In genomic region chr14:92719421-92719820, GRCh38 we compare ENCODE assay signal across 17 cellular contexts. TPM values are rescaled to one million over a fixed set of nuclear protein-coding genes. Genes with fewer than 3 reads are reported as not detected.
DNase-seq lines count a peak whose midpoint lies in the region; ATAC-seq and TF ChIP-seq lines count a peak whose summit lies in the region.
"Had no signal": no experiment of that assay in that cellular context is flagged by ENCODE, and none has a peak within 500 bp of the region (broad histone marks: within the 10 kb centered on the region; RNA-seq: fewer than 3 reads in every experiment).

No MANE protein-coding gene starts in this region.

- H3K27me3 Mint-ChIP-seq in Caco-2 (ENCODE audit: insufficient read depth, unreplicated experiment): no peaks in the 10 kb centered on the region
- H3K27me3 Mint-ChIP-seq: brain; effector memory CD8-positive, alpha-beta T cell had no signal

- 82% methylated on average over 2 of the region's 2 CpGs for WGBS in suprapubic skin

- no peak for DNase-seq in Caco-2
- DNase-seq in epithelial cell of prostate (ENCODE audit: low read depth, low spot score): no peak
- DNase-seq in left lobe of liver (ENCODE audit: low spot score): no peak
- DNase-seq in suprapubic skin (ENCODE audit: low spot score in 2 of 2): no peak
- DNase-seq in hepatic stellate cell (ENCODE audit: low spot score): no peak
- DNase-seq in head of caudate nucleus: no peak
- no peak for DNase-seq in foreskin melanocyte
- DNase-seq: activated CD8-positive, alpha-beta memory T cell treated with anti-CD3 and anti-CD28 coated beads for 24 hours; activated effector memory CD4-positive, alpha-beta T cell treated with anti-CD3 and anti-CD28 coated beads, Interleukin-2, amount 50 U/mL, for 16 hours; effector memory CD8-positive, alpha-beta T cell; EL; glutamatergic neuron; OCI-M1; SK-N-SH had no signal

- POLR2A ChIA-PET in Caco-2 (lab: Charles Lee): interaction anchor here (0.6 kb wide), 1 partner anchor 29 kb away, joined by 4 read pairs; the partner anchor contains the start of gene LGMN

- ATAC-seq in left lobe of liver: peak; percentile 57
- no peak for ATAC-seq in HG03342 (IDR thresholded peaks at IDR 0.05; ENCODE audit: unreplicated experiment)
- ATAC-seq: effector memory CD8-positive, alpha-beta T cell had no signal

- no TSS peak for BruUV-seq in Caco-2 (replicated peaks; lab: Mats Ljungman, UMichigan)

- peaks cover 15% of the 10 kb centered on the region for H3K4me1 Mint-ChIP-seq in Caco-2 (ENCODE audit: low read depth, unreplicated experiment)

- peak overlapping the region; percentile 42 for H3K27ac Mint-ChIP-seq in Caco-2 (ENCODE audit: unreplicated experiment)
- H3K27ac Mint-ChIP-seq: CD14-positive monocyte had no signal

- no peak for TF ChIP-seq CTCF in Caco-2 (IDR thresholded peaks at IDR 0.05; ENCODE audit: insufficient read depth in 1 of 2, low read depth in 1 of 2, low read length in 1 of 2, severe bottlenecking in 1 of 2, unreplicated experiment in 1 of 2)
- TF ChIP-seq CTCF in suprapubic skin (IDR thresholded peaks at IDR 0.05): no peak

- intact Hi-C loops in Caco-2 (cut with micrococcal nuclease; ENCODE audit: unreplicated experiment): no loop called here
- intact Hi-C loops in head of caudate nucleus (cut with DNase I): no loop called here

- H3K9me3 ChIP-seq in Caco-2 (no peaks in the 10 kb centered on the region), suprapubic skin (no peaks in the 10 kb centered on the region)
- H3K9me3 ChIP-seq: SK-N-SH had no signal

- H3K4me3 Mint-ChIP-seq in Caco-2 (ENCODE audit: unreplicated experiment): no peak overlapping the region
- H3K4me3 Mint-ChIP-seq: brain; CD14-positive monocyte; effector memory CD8-positive, alpha-beta T cell had no signal

- H3K4me1 ChIP-seq in Caco-2 (peaks cover 25% of the 10 kb centered on the region), suprapubic skin (peaks cover 9% of the 10 kb centered on the region)

- H3K36me3 ChIP-seq in Caco-2 (ENCODE audit: control insufficient read depth, insufficient read depth, low read length) (no peaks in the 10 kb centered on the region; the same call in 1 of the 2 replicates), suprapubic skin (peaks cover 5% of the 10 kb centered on the region)

- H3K36me3 Mint-ChIP-seq in Caco-2 (ENCODE audit: insufficient read depth, unreplicated experiment): peaks cover 21% of the 10 kb centered on the region

- H3K27ac ChIP-seq in epithelial cell of prostate (peak overlapping the region; percentile 9), suprapubic skin (peak overlapping the region; percentile 48)

- H3K9me3 Mint-ChIP-seq in Caco-2 (ENCODE audit: unreplicated experiment): no peaks in the 10 kb centered on the region
- H3K9me3 Mint-ChIP-seq: effector memory CD8-positive, alpha-beta T cell had no signal

- no peak for TF ChIP-seq EP300 in suprapubic skin (IDR thresholded peaks at IDR 0.05)

- H3K4me3 ChIP-seq in Caco-2 (ENCODE audit: low read depth, low read length): no peak overlapping the region
- no peak overlapping the region for H3K4me3 ChIP-seq in suprapubic skin

- CTCF ChIA-PET in Caco-2 (lab: Charles Lee): no interaction called here

- H3K27me3 ChIP-seq in Caco-2 (replicated peaks; ENCODE audit: control insufficient read depth, insufficient read depth, low read length): no peaks in the 10 kb centered on the region
- no peaks in the 10 kb centered on the region for H3K27me3 ChIP-seq in suprapubic skin

- TF ChIP-seq POLR2A in suprapubic skin (IDR thresholded peaks at IDR 0.05): no peak

RNA-seq across cellular contexts. Expression of gene LGMN, which starts 29.0 kb away (rescaled TPM):
- total RNA-seq in Caco-2 (2022) (84.2 and 94.2 TPM in 2 replicates), left lobe of liver (47.0 TPM), suprapubic skin (10 to 100 TPM; 35.8 to 41.9 (median 39.2) TPM)
